Comparison of ENCODE assay signal across 17 cellular contexts in genomic region chr18:53408271-53408670, GRCh38.
DNase-seq lines count a peak whose midpoint lies in the region; TF ChIP-seq lines count a peak whose summit lies in the region.
"Had no signal": no experiment of that assay in that cellular context is flagged by ENCODE, and none has a peak within 500 bp of the region (broad histone marks: within the 10 kb centered on the region; RNA-seq: fewer than 3 reads in every experiment).

No MANE protein-coding gene starts in this region.

- H3K27me3 ChIP-seq in HL-60 (ENCODE audit: insufficient read depth, poor library complexity, severe bottlenecking): no peaks in the 10 kb centered on the region

- no peak for TF ChIP-seq CTCF in HL-60 (IDR thresholded peaks at IDR 0.05; ENCODE audit: insufficient read depth, low read length)
- no peak for TF ChIP-seq CTCF in NB4 (IDR thresholded peaks at IDR 0.05; ENCODE audit: low read depth, low read length)

- no peak for TF ChIP-seq POLR2A in NB4 (IDR thresholded peaks at IDR 0.05; ENCODE audit: extremely low read depth, insufficient read length)

- peak; percentile 44 for DNase-seq in NCI-H2171 treated with DMSO at 0.1 percent for 48 hours (lab: John Stamatoyannopoulos, UW)
- no peak for DNase-seq in NCI-H2171 (lab: John Stamatoyannopoulos, UW)
- DNase-seq in HL-60 (ENCODE audit: low read depth in 1 of 2, low spot score in 1 of 2): peak; percentile 54 to 63
- peak; percentile 10 for DNase-seq in NB4 (ENCODE audit: low read depth)
- no peak for DNase-seq in cerebellar cortex (ENCODE audit: low spot score)
- DNase-seq in SW 1271 (lab: John Stamatoyannopoulos, UW): no peak
- DNase-seq in superior temporal gyrus (ENCODE audit: extremely low spot score): no peak
- DNase-seq: 8988T; ACHN; CD4-positive, alpha-beta T cell; CD8-positive, alpha-beta memory T cell; DMS 273 treated with DMSO at 0.1 percent for 48 hours; DMS79; GF-D8; H7; HCEC 1CT had no signal

- no peak overlapping the region for H3K4me3 ChIP-seq in HL-60 (replicated peaks; ENCODE audit: insufficient read depth, low read length)
- H3K4me3 ChIP-seq in NB4 (ENCODE audit: low read depth, low read length): no peak overlapping the region
- H3K4me3 ChIP-seq: A549 had no signal

- no peak overlapping the region; the same call in 1 of the 2 replicates for H3K27ac ChIP-seq in HL-60 (replicated peaks)
- H3K27ac ChIP-seq: A549 had no signal

Comparison
In these comparisons a context has a peak if more than half of its experiments do, and no peak if none do; other contexts are left out.
1. DNase-seq: peak in NCI-H2171 treated with DMSO at 0.1 percent for 48 hours (single experiment), HL-60 (2 of 2) and NB4 (single experiment); none in NCI-H2171 (single experiment), cerebellar cortex (single experiment), SW 1271 (0 of 2) and superior temporal gyrus (single experiment).